ENCODE assay signal across 8 cellular contexts in genomic region chr6:116405147-116405546, GRCh38. TPM values are rescaled to one million over a fixed set of nuclear protein-coding genes. Genes with fewer than 3 reads are reported as not detected.
DNase-seq lines count a peak whose midpoint lies in the region; ATAC-seq lines count a peak whose summit lies in the region.

No MANE protein-coding gene starts in this region.

- no peak overlapping the region for H2BK120ac ChIP-seq in neuronal stem cell (ENCODE audit: low read depth, low read length)

- no peak overlapping the region for H4K8ac ChIP-seq in neuronal stem cell (ENCODE audit: low read depth, low read length)

- no peaks in the 10 kb centered on the region for H3K9me3 Mint-ChIP-seq in naive thymus-derived CD4-positive, alpha-beta T cell

- H2BK5ac ChIP-seq in neuronal stem cell (ENCODE audit: low read length) = no peak overlapping the region

- H3K4me1 ChIP-seq in adipocyte (ENCODE audit: control insufficient read depth, insufficient read depth, low read length) (peaks cover 67% of the 10 kb centered on the region), neuronal stem cell (ENCODE audit: control insufficient read depth in 2 of 2, insufficient read depth in 1 of 2, low read depth in 1 of 2, low read length in 2 of 2) (peaks cover 0 to 11% of the 10 kb centered on the region in 2 donors)
- no peaks in the 10 kb centered on the region for H3K4me1 ChIP-seq in naive thymus-derived CD4-positive, alpha-beta T cell (ENCODE audit: control insufficient read depth in 2 of 2, insufficient read depth in 2 of 2, low read length in 2 of 2)

- H3K18ac ChIP-seq in neuronal stem cell (ENCODE audit: low read length) = no peak overlapping the region

- POLR2A ChIA-PET in naive thymus-derived CD4-positive, alpha-beta T cell (lab: Charles Lee) = no interaction called here

- H3K36me3 ChIP-seq in adipocyte (ENCODE audit: control insufficient read depth, insufficient read depth, low read length, severe bottlenecking) (peaks cover 16% of the 10 kb centered on the region), neuronal stem cell (replicated peaks in 1 of 2; ENCODE audit: control insufficient read depth in 2 of 2, insufficient read depth in 2 of 2, low read length in 2 of 2) (peaks cover 3 to 28% of the 10 kb centered on the region in 2 donors)
- H3K36me3 ChIP-seq in naive thymus-derived CD4-positive, alpha-beta T cell (ENCODE audit: control insufficient read depth in 2 of 3, insufficient read depth in 3 of 3, low read length in 3 of 3) = no peaks in the 10 kb centered on the region

- no peak overlapping the region for H2BK12ac ChIP-seq in neuronal stem cell (ENCODE audit: low read length)

- H3K14ac ChIP-seq in neuronal stem cell (ENCODE audit: low read length) = no peak overlapping the region

- no peaks in the 10 kb centered on the region for H3K27me3 ChIP-seq in adipocyte (replicated peaks; ENCODE audit: control insufficient read depth, insufficient read depth, low read length)
- no peaks in the 10 kb centered on the region for H3K27me3 ChIP-seq in neuronal stem cell (ENCODE audit: control insufficient read depth in 3 of 3, insufficient read depth in 3 of 3, low read depth in 1 of 3, low read length in 3 of 3)
- no peaks in the 10 kb centered on the region for H3K27me3 ChIP-seq in naive thymus-derived CD4-positive, alpha-beta T cell (ENCODE audit: control insufficient read depth in 2 of 2, insufficient read depth in 2 of 2, low read length in 2 of 2)

- no peak overlapping the region for H4K91ac ChIP-seq in neuronal stem cell (ENCODE audit: low read depth, low read length, poor library complexity)

- peak; percentile 69 for ATAC-seq in GM19023 (IDR thresholded peaks at IDR 0.05; ENCODE audit: unreplicated experiment)
- ATAC-seq in HG02973 (IDR thresholded peaks at IDR 0.05; ENCODE audit: unreplicated experiment) = peak; percentile 65
- no peak for ATAC-seq in naive thymus-derived CD4-positive, alpha-beta T cell

- H3K27me3 Mint-ChIP-seq in naive thymus-derived CD4-positive, alpha-beta T cell = peaks cover 4 to 17% (median 5%) of the 10 kb centered on the region in 5 donors

- no peaks in the 10 kb centered on the region for H3K79me1 ChIP-seq in neuronal stem cell (ENCODE audit: low read depth, low read length)

- H2BK15ac ChIP-seq in neuronal stem cell (ENCODE audit: low read length) = no peak overlapping the region

- CTCF ChIA-PET in naive thymus-derived CD4-positive, alpha-beta T cell (lab: Charles Lee) = no interaction called here

- no peak overlapping the region for H3K27ac Mint-ChIP-seq in naive thymus-derived CD4-positive, alpha-beta T cell

- no peak overlapping the region for H3K4me2 ChIP-seq in neuronal stem cell (ENCODE audit: insufficient read depth, low read length, poor library complexity, severe bottlenecking)

- H3K4me3 ChIP-seq in adipocyte (ENCODE audit: low read length) = peak overlapping the region; percentile 31
- H3K4me3 ChIP-seq in neuronal stem cell (ENCODE audit: low read length in 2 of 2) = no peak overlapping the region
- no peak overlapping the region for H3K4me3 ChIP-seq in naive thymus-derived CD4-positive, alpha-beta T cell (ENCODE audit: low read length)

- intact Hi-C loops in naive thymus-derived CD4-positive, alpha-beta T cell (cut with micrococcal nuclease) = no loop called here

- H3K4ac ChIP-seq in neuronal stem cell (ENCODE audit: low read length) = no peak overlapping the region

- H3K9ac ChIP-seq in adipocyte (ENCODE audit: low read length) (peak overlapping the region; percentile 85), neuronal stem cell (ENCODE audit: low read depth, low read length, poor library complexity) (no peak overlapping the region)

- no peak overlapping the region for H3K23ac ChIP-seq in neuronal stem cell (ENCODE audit: low read depth, low read length, poor library complexity)

- H3K36me3 Mint-ChIP-seq in naive thymus-derived CD4-positive, alpha-beta T cell = peaks cover 0 to 5% (median 0%) of the 10 kb centered on the region in 5 donors

- WGBS in neuronal stem cell (ENCODE audit: extremely low coverage in 2 of 2, insufficient read length in 2 of 2, insufficient replicate concordance in 1 of 2), 2 donors = no CpG with 5 or more reads among the region's 5 CpGs

- no peak overlapping the region for H3K4me3 Mint-ChIP-seq in naive thymus-derived CD4-positive, alpha-beta T cell

- H2AFZ ChIP-seq in neuronal stem cell (ENCODE audit: low read length) = no peak overlapping the region

- peak; percentile 91 for DNase-seq in adipocyte (ENCODE audit: low read depth)
- no peak for DNase-seq in neuronal stem cell (ENCODE audit: low spot score)
- DNase-seq in DMS79 (lab: John Stamatoyannopoulos, UW) = no peak
- DNase-seq in naive thymus-derived CD4-positive, alpha-beta T cell = no peak
- DNase-seq in DMS 273 treated with DMSO at 0.1 percent for 48 hours (lab: John Stamatoyannopoulos, UW) = no peak
- DNase-seq in H4 (ENCODE audit: low spot score) = no peak

- peak overlapping the region; percentile 7 for H3K27ac ChIP-seq in neuronal stem cell (replicated peaks; ENCODE audit: low read length)
- no peak overlapping the region for H3K27ac ChIP-seq in naive thymus-derived CD4-positive, alpha-beta T cell (ENCODE audit: low read depth, low read length)

- H3K9me3 ChIP-seq in adipocyte (ENCODE audit: control insufficient read depth, low read length) (no peaks in the 10 kb centered on the region), neuronal stem cell (replicated peaks in 1 of 2; ENCODE audit: control insufficient read depth in 2 of 2, insufficient read depth in 1 of 2, low read depth in 1 of 2, low read length in 2 of 2) (no peaks in the 10 kb centered on the region)
- no peaks in the 10 kb centered on the region for H3K9me3 ChIP-seq in naive thymus-derived CD4-positive, alpha-beta T cell (ENCODE audit: control insufficient read depth in 2 of 3, low read length in 3 of 3)

- peaks cover 0 to 6% (median 0%) of the 10 kb centered on the region in 7 donors for H3K4me1 Mint-ChIP-seq in naive thymus-derived CD4-positive, alpha-beta T cell

- no peak overlapping the region for H2AK5ac ChIP-seq in neuronal stem cell (ENCODE audit: low read depth, low read length)

RNA-seq across cellular contexts. Expression of gene DSE, which starts 34.4 kb away (rescaled TPM):
- polyA plus RNA-seq in neuronal stem cell (2013, experiment 1 of 2) = 15.0 TPM
- polyA plus RNA-seq in neuronal stem cell (2013, experiment 2 of 2) = 15.2 TPM
- 10 to 100 TPM in 2 of 5 experiments, 1 to 10 TPM in 3; 3.2 to 23.0 (median 7.7) TPM for total RNA-seq in naive thymus-derived CD4-positive, alpha-beta T cell
- 1 to 10 TPM; 4.4 to 4.8 TPM for polyA plus RNA-seq in naive thymus-derived CD4-positive, alpha-beta T cell
- 58.6 and 67.1 TPM in 2 replicates for total RNA-seq in H4 (2014; rRNA removed; shearing (Covaris generic))

RNA-seq across cellular contexts. Expression of gene CALHM6, which starts 56.0 kb away (rescaled TPM):
- polyA plus RNA-seq in neuronal stem cell (2013, experiment 1 of 2) = 0.46 TPM
- 0.61 TPM for polyA plus RNA-seq in neuronal stem cell (2013, experiment 2 of 2)
- 10 to 100 TPM in 2 of 5 experiments, 1 to 10 TPM in 3; 3.0 to 79.3 (median 5.6) TPM for total RNA-seq in naive thymus-derived CD4-positive, alpha-beta T cell
- polyA plus RNA-seq in naive thymus-derived CD4-positive, alpha-beta T cell = 10 to 100 TPM; 24.4 to 52.1 TPM
- 0.91 TPM in 1 of 2 replicates, not detected in the other for total RNA-seq in H4 (2014; rRNA removed; shearing (Covaris generic))
